ENCODE assay signal across 18 cellular contexts in genomic region chr5:15587941-15588340, GRCh38.
A peak's percentile ranks its signal among the peaks of the same experiment; 100 is the strongest.
DNase-seq lines count a peak whose midpoint lies in the region; ATAC-seq and TF ChIP-seq lines count a peak whose summit lies in the region.
"Had no signal": no experiment of that assay in that cellular context is flagged by ENCODE, and none has a peak within 500 bp of the region (broad histone marks: within the 10 kb centered on the region; RNA-seq: fewer than 3 reads in every experiment).

No MANE protein-coding gene starts in this region.

- no peak overlapping the region for H3K4me3 ChIP-seq in AG09309 (ENCODE audit: control insufficient read depth, low read depth, low read length)

- no peak overlapping the region for H3K4me3 Mint-ChIP-seq in stimulated activated naive B cell treated with anti-CD40 and anti-IgM and Interleukin-4, amounts not matched to agents 10 μg/mL and 1 μg/mL and 100 μg/mL, for 72 hours
- no peak overlapping the region for H3K4me3 Mint-ChIP-seq in T-cell
- H3K4me3 Mint-ChIP-seq: CD4-positive, CD25-positive, alpha-beta regulatory T cell; HFFc6 had no signal

- ATAC-seq in stimulated activated naive B cell treated with anti-CD40 and anti-IgM and Interleukin-4, amounts not matched to agents 10 μg/mL and 1 μg/mL and 100 μg/mL, for 72 hours (replicated peaks) = no peak
- ATAC-seq in T-cell (replicated peaks in 1 of 4) = no peak

- TF ChIP-seq CTCF in AG09309 (IDR thresholded peaks at IDR 0.05; ENCODE audit: control insufficient read depth, insufficient read depth, low read depth, low read length, missing control alignments) = no peak

- CTCF ChIA-PET in T-cell (lab: Charles Lee) = no interaction called here

- H3K9me3 Mint-ChIP-seq in stimulated activated naive B cell treated with anti-CD40 and anti-IgM and Interleukin-4, amounts not matched to agents 10 μg/mL and 1 μg/mL and 100 μg/mL, for 72 hours = peaks cover 9 to 15% of the 10 kb centered on the region in 2 donors
- H3K9me3 Mint-ChIP-seq in T-cell = peaks cover 6 to 18% (median 13%) of the 10 kb centered on the region in 3 donors

- no peaks in the 10 kb centered on the region for H3K36me3 Mint-ChIP-seq in stimulated activated naive B cell treated with anti-CD40 and anti-IgM and Interleukin-4, amounts not matched to agents 10 μg/mL and 1 μg/mL and 100 μg/mL, for 72 hours
- H3K36me3 Mint-ChIP-seq in T-cell = no peaks in the 10 kb centered on the region
- H3K36me3 Mint-ChIP-seq: CD4-positive, CD25-positive, alpha-beta regulatory T cell had no signal

- H3K27ac Mint-ChIP-seq in stimulated activated naive B cell treated with anti-CD40 and anti-IgM and Interleukin-4, amounts not matched to agents 10 μg/mL and 1 μg/mL and 100 μg/mL, for 72 hours = no peak overlapping the region
- H3K27ac Mint-ChIP-seq in T-cell = no peak overlapping the region
- H3K27ac Mint-ChIP-seq: CD4-positive, CD25-positive, alpha-beta regulatory T cell; HFFc6 had no signal

- H3K27me3 Mint-ChIP-seq in stimulated activated naive B cell treated with anti-CD40 and anti-IgM and Interleukin-4, amounts not matched to agents 10 μg/mL and 1 μg/mL and 100 μg/mL, for 72 hours = no peaks in the 10 kb centered on the region
- H3K27me3 Mint-ChIP-seq in T-cell = no peaks in the 10 kb centered on the region
- H3K27me3 Mint-ChIP-seq: CD4-positive, CD25-positive, alpha-beta regulatory T cell had no signal

- no peaks in the 10 kb centered on the region for H3K4me1 Mint-ChIP-seq in stimulated activated naive B cell treated with anti-CD40 and anti-IgM and Interleukin-4, amounts not matched to agents 10 μg/mL and 1 μg/mL and 100 μg/mL, for 72 hours
- H3K4me1 Mint-ChIP-seq in T-cell = no peaks in the 10 kb centered on the region
- H3K4me1 Mint-ChIP-seq: CD4-positive, CD25-positive, alpha-beta regulatory T cell had no signal

- POLR2A ChIA-PET in T-cell (lab: Charles Lee) = no interaction called here

- peak; percentile 52 for DNase-seq in AG09309 (ENCODE audit: low read depth)
- peak; percentile 89 for DNase-seq in GM04504 (ENCODE audit: low read depth)
- peak; percentile 20 for DNase-seq in dedifferentiated amniotic fluid mesenchymal stem cell (ENCODE audit: extremely low spot score)
- peak; percentile 42 for DNase-seq in iris pigment epithelial cell (ENCODE audit: low read depth)
- no peak for DNase-seq in NK-92 treated with Interleukin-12 subunit alpha and Interleukin-12 subunit beta, amount 100 ng/mL, for 24 hours (lab: John Stamatoyannopoulos, UW)
- DNase-seq in stimulated activated naive B cell treated with anti-CD40 and anti-IgM and Interleukin-4, amounts not matched to agents 10 μg/mL and 1 μg/mL and 100 μg/mL, for 72 hours = no peak
- DNase-seq in T-cell = no peak
- no peak for DNase-seq in mucosa of gallbladder (ENCODE audit: low spot score)
- DNase-seq: AML-193; Caco-2; CD4-positive, CD25-positive, alpha-beta regulatory T cell; DMS153; EL; HFFc6; KBM-7; NCI-H1436; NCI-H2029 treated with DMSO at 0.1 percent for 48 hours; NCI-H510A treated with DMSO at 0.1 percent for 48 hours had no signal

Comparison
In these comparisons a context has a peak if more than half of its experiments do, and no peak if none do; other contexts are left out.
1. DNase-seq: peak in AG09309 (single experiment), GM04504 (single experiment), dedifferentiated amniotic fluid mesenchymal stem cell (single experiment) and iris pigment epithelial cell (single experiment); none in NK-92 treated with Interleukin-12 subunit alpha and Interleukin-12 subunit beta, amount 100 ng/mL, for 24 hours (single experiment), stimulated activated naive B cell treated with anti-CD40 and anti-IgM and Interleukin-4, amounts not matched to agents 10 μg/mL and 1 μg/mL and 100 μg/mL, for 72 hours (single experiment), T-cell (0 of 34) and mucosa of gallbladder (single experiment).